17 cellular contexts compared by ENCODE assay signal in genomic region chr2:21452678-21453077, GRCh38.
A peak's percentile ranks its signal among the peaks of the same experiment; 100 is the strongest.
DNase-seq lines count a peak whose midpoint lies in the region; ATAC-seq, FAIRE-seq and TF ChIP-seq lines count a peak whose summit lies in the region.
"Had no signal": no experiment of that assay in that cellular context is flagged by ENCODE, and none has a peak within 500 bp of the region (broad histone marks: within the 10 kb centered on the region; RNA-seq: fewer than 3 reads in every experiment).

No MANE protein-coding gene starts in this region.

- no peak for TF ChIP-seq CTCF in H1 (IDR thresholded peaks at IDR 0.05; ENCODE audit: control extremely low read depth in 1 of 3, insufficient read depth in 1 of 3, low read depth in 1 of 3, low read length in 3 of 3)
- TF ChIP-seq CTCF in Calu3 (IDR thresholded peaks at IDR 0.05; ENCODE audit: unreplicated experiment) = no peak
- no peak for TF ChIP-seq CTCF in psoas muscle (IDR thresholded peaks at IDR 0.05)

- no peak overlapping the region for H3K14ac ChIP-seq in H1 (ENCODE audit: insufficient read length)

- H2BK120ac ChIP-seq in H1 (replicated peaks; ENCODE audit: low read depth, low read length) = no peak overlapping the region

- intact Hi-C loops in Calu3 (cut with micrococcal nuclease; ENCODE audit: unreplicated experiment) (no loop called here), psoas muscle (cut with DNase I) (no loop called here)

- no peak overlapping the region for H4K5ac ChIP-seq in H1 (ENCODE audit: insufficient read length, low read depth, low read length)

- peaks cover 0 to 11% (median 9%) of the 10 kb centered on the region in 4 experiments; a peak in 5 of 7 replicates for H3K4me1 ChIP-seq in H1 (replicated peaks in 1 of 4; ENCODE audit: control insufficient read depth in 3 of 4, insufficient read depth in 4 of 4, low read length in 3 of 4)
- H3K4me1 ChIP-seq in psoas muscle = no peaks in the 10 kb centered on the region

- no peaks in the 10 kb centered on the region for H3K4me1 Mint-ChIP-seq in stimulated activated naive CD8-positive, alpha-beta T cell treated with anti-CD3 and anti-CD28 coated beads, Interleukin-15, amount 100 ng/mL, for 72 hours
- no peaks in the 10 kb centered on the region for H3K4me1 Mint-ChIP-seq in Calu3 (ENCODE audit: low read depth, unreplicated experiment)
- H3K4me1 Mint-ChIP-seq: T-cell had no signal

- no peak overlapping the region for H4K8ac ChIP-seq in H1 (ENCODE audit: extremely low read depth, insufficient read depth, low read length)

- H3K23ac ChIP-seq in H1 (ENCODE audit: insufficient read length) = no peak overlapping the region

- CTCF ChIA-PET in H1 (lab: Charles Lee; ENCODE audit: partially characterized antibody) (interaction anchor here (1.0 to 3.5 kb wide), 2 partner anchors 30 to 57 kb away, joined by 4 to 13 read pairs; no protein-coding TSS in a partner anchor), Calu3 (lab: Charles Lee) (no interaction called here)

- BruUV-seq in Calu3 (replicated peaks; lab: Mats Ljungman, UMichigan) = no TSS peak

- no peak for FAIRE-seq in H1 (lab: Jason Lieb, UNC)

- peaks cover 0 to 8% of the 10 kb centered on the region in 2 donors for H3K9me3 Mint-ChIP-seq in stimulated activated naive CD8-positive, alpha-beta T cell treated with anti-CD3 and anti-CD28 coated beads, Interleukin-15, amount 100 ng/mL, for 72 hours
- peaks cover 2% of the 10 kb centered on the region for H3K9me3 Mint-ChIP-seq in Calu3 (ENCODE audit: low read depth, unreplicated experiment)

- 0 out of 2 replicates have a peak overlapping the region, but pooled peaks have one; percentile 2 for H3K18ac ChIP-seq in H1 (ENCODE audit: extremely low read depth, low read length)

- no peak overlapping the region for H3K9ac ChIP-seq in H1 (replicated peaks in 1 of 4; ENCODE audit: extremely low read depth in 1 of 4, low read depth in 3 of 4, low read length in 3 of 4)
- H3K9ac ChIP-seq: BLaER1 treated with 17β-estradiol and CSF1 and Interleukin-3, amounts not matched to agents 10 nM and 100 nM had no signal

- H2BK12ac ChIP-seq in H1 (ENCODE audit: low read depth, low read length) = no peak overlapping the region

- TF ChIP-seq RAD21 in H1 (IDR thresholded peaks at IDR 0.05 in 1 of 2, conservative IDR thresholded peaks at IDR 0.05 in 1 of 2; ENCODE audit: low read depth in 2 of 2, low read length in 2 of 2) = no peak

- H2AFZ ChIP-seq in H1 (ENCODE audit: low read length) = peak overlapping the region; percentile 29

- no peaks in the 10 kb centered on the region for H4K20me1 ChIP-seq in H1 (replicated peaks in 1 of 2; ENCODE audit: control insufficient read depth in 1 of 2, insufficient read depth in 2 of 2, low read length in 2 of 2)
- H4K20me1 ChIP-seq: BLaER1 treated with 17β-estradiol and CSF1 and Interleukin-3, amounts not matched to agents 10 nM and 100 nM had no signal

- H3K27ac ChIP-seq in H1 (ENCODE audit: low read depth, low read length) (no peak overlapping the region), psoas muscle (no peak overlapping the region)
- H3K27ac ChIP-seq: 22Rv1; BLaER1 treated with 17β-estradiol and CSF1 and Interleukin-3, amounts not matched to agents 10 nM and 100 nM had no signal

- no peaks in the 10 kb centered on the region for H3K27me3 Mint-ChIP-seq in stimulated activated naive CD8-positive, alpha-beta T cell treated with anti-CD3 and anti-CD28 coated beads, Interleukin-15, amount 100 ng/mL, for 72 hours
- H3K27me3 Mint-ChIP-seq in Calu3 (ENCODE audit: unreplicated experiment) = no peaks in the 10 kb centered on the region
- H3K27me3 Mint-ChIP-seq: T-cell had no signal

- no peak overlapping the region for H2BK15ac ChIP-seq in H1 (ENCODE audit: low read length)

- DNase-seq in NCI-H1105 treated with DMSO at 0.1 percent for 48 hours (lab: John Stamatoyannopoulos, UW) (peak; percentile 2), NCI-H1105 (lab: John Stamatoyannopoulos, UW) (no peak), NCI-H526 (lab: John Stamatoyannopoulos, UW) (peak; percentile 77 to 82), H1 (ENCODE audit: low read depth in 1 of 2, low spot score in 2 of 2) (no peak), Calu3 (no peak), psoas muscle (no peak)
- no peak for DNase-seq in activated T-cell treated with anti-CD3 and anti-CD28 coated beads, Interleukin-2, amount 50 U/mL, for 48 hours
- DNase-seq in stimulated activated naive CD8-positive, alpha-beta T cell treated with anti-CD3 and anti-CD28 coated beads, Interleukin-15, amount 100 ng/mL, for 72 hours = no peak
- DNase-seq: DMS53; HCEC 1CT; MV-4-11; NCI-H1694; NK-92 treated with Interleukin-12 subunit alpha and Interleukin-12 subunit beta, amount 100 ng/mL, for 24 hours; PC-3; T-cell had no signal

- no peak for ATAC-seq in stimulated activated naive CD8-positive, alpha-beta T cell treated with anti-CD3 and anti-CD28 coated beads, Interleukin-15, amount 100 ng/mL, for 72 hours
- no peak for ATAC-seq in psoas muscle
- ATAC-seq: PC-3, T-cell had no signal

- POLR2A ChIA-PET in H1 (lab: Charles Lee; ENCODE audit: partially characterized antibody) = no interaction called here

- no peak overlapping the region for H2BK5ac ChIP-seq in H1 (ENCODE audit: low read depth, low read length)

- H3K27ac Mint-ChIP-seq in stimulated activated naive CD8-positive, alpha-beta T cell treated with anti-CD3 and anti-CD28 coated beads, Interleukin-15, amount 100 ng/mL, for 72 hours = no peak overlapping the region
- no peak overlapping the region for H3K27ac Mint-ChIP-seq in Calu3 (ENCODE audit: unreplicated experiment)
- H3K27ac Mint-ChIP-seq: T-cell had no signal

- 68% methylated on average over 5 of the region's 5 CpGs; no CpG with 5 or more reads in 1 of the 2 experiments for WGBS in H1 (ENCODE audit: extremely low coverage in 1 of 2, insufficient coverage in 1 of 2, insufficient read length in 1 of 2, insufficient replicate concordance in 2 of 2, low coverage in 1 of 2, low lambda C conversion rate in 2 of 2, missing lambda C conversion rate in 1 of 2), 2 experiments
- WGBS in psoas muscle, 3 donors = 32 to 37% (median 33%) methylated on average over 5 of the region's 5 CpGs

- H3K36me3 Mint-ChIP-seq in Calu3 (ENCODE audit: insufficient read depth, unreplicated experiment) = no peaks in the 10 kb centered on the region
- H3K36me3 Mint-ChIP-seq: T-cell had no signal

- no peaks in the 10 kb centered on the region for H3K79me2 ChIP-seq in H1 (ENCODE audit: control insufficient read depth in 1 of 2, insufficient read depth in 2 of 2, low read length in 2 of 2)

- H2BK20ac ChIP-seq in H1 (ENCODE audit: low read length) = no peak overlapping the region

- no peak overlapping the region for H3K4ac ChIP-seq in H1 (replicated peaks; ENCODE audit: insufficient read length, low read depth, low read length)

- peaks cover 0 to 1% of the 10 kb centered on the region in 2 experiments; a peak in 1 of 4 replicates for H3K9me3 ChIP-seq in H1 (ENCODE audit: insufficient read depth in 2 of 2, low read depth in 1 of 2, low read length in 1 of 2)
- H3K9me3 ChIP-seq in psoas muscle = no peaks in the 10 kb centered on the region

- peak overlapping the region; percentile 25 to 32; a peak in 2 of 4 replicates for H3K4me2 ChIP-seq in H1 (ENCODE audit: insufficient read depth in 1 of 2, low read depth in 2 of 2, low read length in 2 of 2)
- H3K4me2 ChIP-seq: BLaER1 treated with 17β-estradiol and CSF1 and Interleukin-3, amounts not matched to agents 10 nM and 100 nM had no signal

- H3K79me1 ChIP-seq in H1 (ENCODE audit: low read depth, low read length) = no peaks in the 10 kb centered on the region; the same call in 1 of the 2 replicates

- TF ChIP-seq POLR2A in H1 (IDR thresholded peaks at IDR 0.05; ENCODE audit: control extremely low read depth in 1 of 2, low read depth in 2 of 2, low read length in 2 of 2) = no peak

- H3K4me3 Mint-ChIP-seq in stimulated activated naive CD8-positive, alpha-beta T cell treated with anti-CD3 and anti-CD28 coated beads, Interleukin-15, amount 100 ng/mL, for 72 hours = no peak overlapping the region
- H3K4me3 Mint-ChIP-seq in Calu3 (ENCODE audit: low read depth, unreplicated experiment) = no peak overlapping the region
- H3K4me3 Mint-ChIP-seq: T-cell had no signal

- no peak overlapping the region for H4K91ac ChIP-seq in H1 (replicated peaks; ENCODE audit: insufficient read length, low read length)

- H3K36me3 ChIP-seq in H1 (ENCODE audit: control insufficient read depth in 2 of 4, insufficient read depth in 4 of 4, low read length in 3 of 4) (no peaks in the 10 kb centered on the region; a peak in 2 of 8 replicates), psoas muscle (ENCODE audit: insufficient read depth in 1 of 2, low read depth in 1 of 2) (no peaks in the 10 kb centered on the region)
- H3K36me3 ChIP-seq: BLaER1 treated with 17β-estradiol and CSF1 and Interleukin-3, amounts not matched to agents 10 nM and 100 nM had no signal

- H3K4me3 ChIP-seq in H1 (ENCODE audit: extremely low read depth in 1 of 4, insufficient read depth in 2 of 4, low read depth in 3 of 4, low read length in 4 of 4) = no peak overlapping the region
- no peak overlapping the region for H3K4me3 ChIP-seq in psoas muscle
- H3K4me3 ChIP-seq: BLaER1 treated with 17β-estradiol and CSF1 and Interleukin-3, amounts not matched to agents 10 nM and 100 nM had no signal

- no peaks in the 10 kb centered on the region for H3K23me2 ChIP-seq in H1 (ENCODE audit: low read depth, low read length)

- TF ChIP-seq EP300 in H1 (IDR thresholded peaks at IDR 0.05; ENCODE audit: borderline replicate concordance in 1 of 2, low read depth in 2 of 2, low read length in 2 of 2) = no peak

- no peak overlapping the region for H3K56ac ChIP-seq in H1 (replicated peaks; ENCODE audit: insufficient read length, low read depth, low read length)

- H2AK5ac ChIP-seq in H1 (ENCODE audit: low read depth, low read length) = no peak overlapping the region

- H3K27me3 ChIP-seq in H1 (replicated peaks in 1 of 4; ENCODE audit: control insufficient read depth in 3 of 4, extremely low read depth in 1 of 4, insufficient read depth in 3 of 4, low read length in 3 of 4) (no peaks in the 10 kb centered on the region), psoas muscle (ENCODE audit: insufficient read depth in 3 of 3, low read length in 2 of 3) (no peaks in the 10 kb centered on the region)
- H3K27me3 ChIP-seq: BLaER1 treated with 17β-estradiol and CSF1 and Interleukin-3, amounts not matched to agents 10 nM and 100 nM had no signal

TF ChIP-seq in H1, 55 proteins besides CTCF, POLR2A, EP300 and RAD21 (continues in another document):
- TF ChIP-seq YY1 (IDR thresholded peaks at IDR 0.05; ENCODE audit: low read depth, low read length) (no peak), HDAC6 (IDR thresholded peaks at IDR 0.05; ENCODE audit: low read depth, low read length) (no peak), NRF1 (IDR thresholded peaks at IDR 0.05; ENCODE audit: low read depth, low read length) (no peak), TCF12 (IDR thresholded peaks at IDR 0.05; ENCODE audit: low read depth, low read length) (no peak), MAFK (IDR thresholded peaks at IDR 0.05; ENCODE audit: low read depth, low read length) (no peak)

Comparison
In these comparisons a context has a peak if more than half of its experiments do, and no peak if none do; other contexts are left out.
1. DNase-seq: peak in NCI-H1105 treated with DMSO at 0.1 percent for 48 hours (single experiment) and NCI-H526 (2 of 2); none in NCI-H1105 (single experiment), H1 (0 of 2), activated T-cell treated with anti-CD3 and anti-CD28 coated beads, Interleukin-2, amount 50 U/mL, for 48 hours (0 of 2), stimulated activated naive CD8-positive, alpha-beta T cell treated with anti-CD3 and anti-CD28 coated beads, Interleukin-15, amount 100 ng/mL, for 72 hours (0 of 2), Calu3 (single experiment) and psoas muscle (0 of 2).